ENCODE assay signal across 11 cellular contexts in the genomic region with DNA sequence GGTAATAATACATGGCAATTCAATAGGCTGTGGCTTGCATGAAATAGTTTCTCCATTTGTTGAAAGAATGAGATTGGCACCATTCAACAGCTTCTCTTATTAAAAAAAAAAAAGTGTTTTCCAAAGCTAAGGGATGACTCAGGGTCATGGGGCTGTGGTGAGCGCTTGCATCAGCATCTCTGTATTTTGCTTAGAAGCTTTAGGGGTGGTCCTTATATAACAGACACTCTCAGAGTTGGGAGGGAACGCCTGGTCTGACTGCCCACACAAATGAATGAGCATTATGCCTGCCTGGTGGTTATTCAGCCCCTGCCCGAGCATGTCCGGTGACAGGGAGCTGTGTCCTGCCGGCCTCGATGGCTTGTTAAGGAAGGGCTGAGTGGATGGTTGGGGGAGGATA.
DNase-seq lines count a peak whose midpoint lies in the region; TF ChIP-seq lines count a peak whose summit lies in the region.
"Had no signal": no experiment of that assay in that cellular context is flagged by ENCODE, and none has a peak within 500 bp of the region (broad histone marks: within the 10 kb centered on the region; RNA-seq: fewer than 3 reads in every experiment).

No MANE protein-coding gene starts in this region.

- no peaks in the 10 kb centered on the region for H3K27me3 Mint-ChIP-seq in MCF 10A (ENCODE audit: insufficient read depth, unreplicated experiment)
- H3K27me3 Mint-ChIP-seq in nephron (ENCODE audit: low read depth), result peaks cover 7% of the 10 kb centered on the region

- TF ChIP-seq CTCF in AG09319 (IDR thresholded peaks at IDR 0.05; ENCODE audit: low read depth, low read length) (no peak), MCF 10A (IDR thresholded peaks at IDR 0.05; ENCODE audit: unreplicated experiment) (no peak), nephron (IDR thresholded peaks at IDR 0.05; ENCODE audit: unreplicated experiment in 3 of 3) (no peak), GM10266 (IDR thresholded peaks at IDR 0.05; ENCODE audit: control insufficient read depth, insufficient read depth, low read depth, missing control alignments) (no peak)

- H3K4me1 Mint-ChIP-seq in MCF 10A (ENCODE audit: insufficient read depth, unreplicated experiment) (peaks cover 35% of the 10 kb centered on the region), nephron (peaks cover 28% of the 10 kb centered on the region)
- H3K4me1 Mint-ChIP-seq: memory B cell had no signal

- POLR2A ChIA-PET in MCF 10A (lab: Yijun Ruan, JAX), result interaction anchor here (0.5 to 2.1 kb wide), 4 partner anchors 14 to 227 kb away, joined by 3 to 9 read pairs (median 4); no protein-coding TSS in a partner anchor

- H3K4me3 Mint-ChIP-seq in MCF 10A (ENCODE audit: unreplicated experiment) (no peak overlapping the region), nephron (peak overlapping the region in 1 of 3 experiments; percentile 26)
- H3K4me3 Mint-ChIP-seq: memory B cell had no signal

- H3K27ac Mint-ChIP-seq in MCF 10A (ENCODE audit: low read depth, unreplicated experiment) (peak overlapping the region; percentile 87), nephron (peak overlapping the region; percentile 74 to 86 (median 78))
- H3K27ac Mint-ChIP-seq: memory B cell had no signal

- DNase-seq in AG09319 (ENCODE audit: extremely low read depth, low read depth), result peak; percentile 88
- peak; percentile 93 for DNase-seq in M059J (ENCODE audit: low read depth)
- peak; percentile 86 for DNase-seq in MCF 10A (ENCODE audit: unreplicated experiment)
- no peak for DNase-seq in activated CD8-positive, alpha-beta memory T cell treated with anti-CD3 and anti-CD28 coated beads, Interleukin-2, amount 50 U/mL, for 4 hours
- DNase-seq in NCI-H526 (lab: John Stamatoyannopoulos, UW), result no peak
- no peak for DNase-seq in GM10266 (ENCODE audit: extremely low spot score)
- no peak for DNase-seq in globus pallidus (ENCODE audit: low spot score)
- DNase-seq: DMS79, NCI-H1092 treated with DMSO at 0.1 percent for 48 hours had no signal

- intact Hi-C loops in MCF 10A (cut with micrococcal nuclease), result loop anchor here (1.0 kb wide), 1 partner anchor 13 kb away; no protein-coding TSS in a partner anchor

- H3K36me3 Mint-ChIP-seq in MCF 10A (ENCODE audit: insufficient read depth, unreplicated experiment) (no peaks in the 10 kb centered on the region), nephron (ENCODE audit: low read depth) (no peaks in the 10 kb centered on the region)
- H3K36me3 Mint-ChIP-seq: memory B cell had no signal

- BruUV-seq in MCF 10A (replicated peaks; lab: Mats Ljungman, UMichigan), result no TSS peak

- H3K9me3 Mint-ChIP-seq in MCF 10A (ENCODE audit: unreplicated experiment), result no peaks in the 10 kb centered on the region
- H3K9me3 Mint-ChIP-seq in nephron, result no peaks in the 10 kb centered on the region
- H3K9me3 Mint-ChIP-seq: memory B cell had no signal

- CTCF ChIA-PET in MCF 10A (lab: Yijun Ruan, JAX), result interaction anchor here (0.6 to 4.2 kb wide), 8 partner anchors 9 to 196 kb away, joined by 3 to 29 read pairs (median 8); no protein-coding TSS in a partner anchor

Comparison
In these comparisons a context has a peak if more than half of its experiments do, and no peak if none do; other contexts are left out.
1. DNase-seq: peak in AG09319 (single experiment), M059J (single experiment) and MCF 10A (single experiment); none in activated CD8-positive, alpha-beta memory T cell treated with anti-CD3 and anti-CD28 coated beads, Interleukin-2, amount 50 U/mL, for 4 hours (single experiment), NCI-H526 (0 of 2), GM10266 (single experiment) and globus pallidus (single experiment).